ENCODE assay signal across 25 cellular contexts in the genomic region with DNA sequence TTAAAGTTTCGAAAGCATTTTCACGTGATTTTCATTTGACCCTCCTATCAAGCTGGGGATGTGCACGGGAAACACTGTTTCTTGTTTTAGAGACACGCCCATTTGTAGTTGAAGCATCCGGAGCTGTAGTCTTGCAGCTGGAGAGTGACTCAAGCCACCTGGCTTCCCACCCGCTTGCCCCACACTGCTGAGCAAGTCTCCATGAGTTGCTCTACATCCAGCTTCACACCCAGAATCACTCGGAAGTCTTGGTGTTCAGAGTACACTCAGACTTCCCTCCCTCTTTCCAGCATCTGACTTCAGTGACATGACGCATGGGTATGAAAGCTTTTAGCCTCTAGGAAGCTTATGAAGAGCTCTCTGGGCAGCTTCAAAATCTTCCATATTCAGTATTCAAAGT.
DNase-seq lines count a peak whose midpoint lies in the region; ATAC-seq, FAIRE-seq and TF ChIP-seq lines count a peak whose summit lies in the region.
"Had no signal": no experiment of that assay in that cellular context is flagged by ENCODE, and none has a peak within 500 bp of the region (broad histone marks: within the 10 kb centered on the region; RNA-seq: fewer than 3 reads in every experiment).

No MANE protein-coding gene starts in this region.

- DNase-seq in A172 (ENCODE audit: low spot score) (peak; percentile 36), ELR (ENCODE audit: low read depth) (peak; percentile 30), SW480 (ENCODE audit: low spot score) (peak; percentile 11), left ventricle myocardium superior (peak; percentile 42), NCI-H2081 treated with DMSO at 0.1 percent for 48 hours (lab: John Stamatoyannopoulos, UW) (no peak), 8988T (no peak), lower lobe of right lung (no peak), urothelium cell line (ENCODE audit: low spot score) (no peak)
- DNase-seq: activated CD4-positive, alpha-beta T cell treated with anti-CD3 and anti-CD28 coated beads for 4 hours; activated naive CD4-positive, alpha-beta T cell treated with anti-CD3 and anti-CD28 coated beads, Interleukin-2, amount 10 ng/mL, durations not matched to agents 7 days and 5 days; body of pancreas; Caco-2; cortex of kidney; left lung; NCI-H1105 treated with DMSO at 0.1 percent for 48 hours; OCI-M1; stimulated activated CD4-positive, alpha-beta T cell treated with anti-CD3 and anti-CD28 coated beads, Interleukin-2, amount 100 ng/mL, for 24 hours; stomach had no signal

- peak; percentile 76 for ATAC-seq in left ventricle myocardium superior
- ATAC-seq in lower lobe of right lung: no peak
- ATAC-seq: body of pancreas, HCT116, left lung, sciatic nerve had no signal

- H3K4me1 ChIP-seq in lower lobe of right lung: no peaks in the 10 kb centered on the region
- H3K4me1 ChIP-seq: body of pancreas, Caco-2, left lung, stomach, vagina had no signal

- intact Hi-C loops in left ventricle myocardium superior (cut with micrococcal nuclease): no loop called here
- intact Hi-C loops in lower lobe of right lung (cut with DNase I): no loop called here

- no peak overlapping the region for H3K27ac ChIP-seq in lower lobe of right lung
- H3K27ac ChIP-seq: body of pancreas, KMS-11, left lung, ovary, SK-N-MC, stomach, vagina had no signal

- H3K36me3 ChIP-seq in lower lobe of right lung: peaks cover 30% of the 10 kb centered on the region
- H3K36me3 ChIP-seq: ovary, vagina had no signal

- no peak overlapping the region for H3K4me3 ChIP-seq in lower lobe of right lung
- H3K4me3 ChIP-seq: body of pancreas, left lung, ovary, SK-N-MC, stomach, vagina had no signal

- no peak for FAIRE-seq in urothelium cell line (lab: Jason Lieb, UNC)
- FAIRE-seq: endothelial cell of umbilical vein had no signal

- no peak for TF ChIP-seq CTCF in lower lobe of right lung (IDR thresholded peaks at IDR 0.05)

- H3K27me3 ChIP-seq in lower lobe of right lung (ENCODE audit: low read depth): no peaks in the 10 kb centered on the region
- H3K27me3 ChIP-seq: body of pancreas, left lung, ovary, stomach, vagina had no signal

- no peaks in the 10 kb centered on the region for H3K9me3 ChIP-seq in lower lobe of right lung
- H3K9me3 ChIP-seq: body of pancreas, Caco-2, left lung, ovary, stomach, vagina had no signal

Comparison
In these comparisons a context has a peak if more than half of its experiments do, and no peak if none do; other contexts are left out.
1. DNase-seq: peak in A172 (single experiment), ELR (single experiment), SW480 (single experiment) and left ventricle myocardium superior (single experiment); none in NCI-H2081 treated with DMSO at 0.1 percent for 48 hours (single experiment), 8988T (single experiment), lower lobe of right lung (single experiment) and urothelium cell line (single experiment).